In genomic region chr1:86687595-86687994, GRCh38 we compare ENCODE assay signal across 11 cellular contexts. TPM values are rescaled to one million over a fixed set of nuclear protein-coding genes. Genes with fewer than 3 reads are reported as not detected.
DNase-seq lines count a peak whose midpoint lies in the region; ATAC-seq, FAIRE-seq and TF ChIP-seq lines count a peak whose summit lies in the region.
"Had no signal": no experiment of that assay in that cellular context is flagged by ENCODE, and none has a peak within 500 bp of the region (broad histone marks: within the 10 kb centered on the region; RNA-seq: fewer than 3 reads in every experiment).

No MANE protein-coding gene starts in this region.

- H3K36me3 Mint-ChIP-seq in nephron (ENCODE audit: low read depth), result no peaks in the 10 kb centered on the region
- H3K36me3 Mint-ChIP-seq in activated naive CD8-positive, alpha-beta T cell treated with anti-CD3 and anti-CD28 coated beads, Interleukin-2, amount 50 U/mL, for 24 hours (ENCODE audit: low read depth), result no peaks in the 10 kb centered on the region

- H3K27me3 Mint-ChIP-seq in nephron (ENCODE audit: low read depth), result no peaks in the 10 kb centered on the region
- no peaks in the 10 kb centered on the region for H3K27me3 Mint-ChIP-seq in activated naive CD8-positive, alpha-beta T cell treated with anti-CD3 and anti-CD28 coated beads, Interleukin-2, amount 50 U/mL, for 24 hours
- H3K27me3 Mint-ChIP-seq: activated T-cell treated with anti-CD3 and anti-CD28 coated beads, Interleukin-2, amount 50 U/mL, for 24 hours had no signal

- DNase-seq in NCI-H1092 treated with DMSO at 0.1 percent for 48 hours (lab: John Stamatoyannopoulos, UW) (peak; percentile 3), NCI-H1092 (lab: John Stamatoyannopoulos, UW) (no peak), MM.1S (no peak), bronchial epithelial cell (ENCODE audit: low read depth) (peak; percentile 52), T-helper 2 cell (no peak)
- no peak for DNase-seq in activated naive CD8-positive, alpha-beta T cell treated with anti-CD3 and anti-CD28 coated beads, Interleukin-2, amount 50 U/mL, for 24 hours
- DNase-seq: activated T-cell treated with anti-CD3 and anti-CD28 coated beads, Interleukin-2, amount 50 U/mL, for 24 hours; endodermal cell had no signal

- H3K36me3 ChIP-seq in MM.1S (replicated peaks; ENCODE audit: insufficient read depth, low read length) (no peaks in the 10 kb centered on the region), bronchial epithelial cell (ENCODE audit: control insufficient read depth, insufficient read depth, low read length) (no peaks in the 10 kb centered on the region)

- TF ChIP-seq CTCF in MM.1S (IDR thresholded peaks at IDR 0.05; ENCODE audit: low read length) (0 out of 2 replicates have a peak, but pooled peaks have one; percentile 8), bronchial epithelial cell (IDR thresholded peaks at IDR 0.05; ENCODE audit: insufficient read depth, low read length, severe bottlenecking) (no peak), nephron (IDR thresholded peaks at IDR 0.05; ENCODE audit: unreplicated experiment in 3 of 3) (peak in 2 of 3 experiments; percentile 10 to 41)

- no peak for ATAC-seq in activated naive CD8-positive, alpha-beta T cell treated with anti-CD3 and anti-CD28 coated beads, Interleukin-2, amount 50 U/mL, for 24 hours
- no peak for ATAC-seq in GM19395 (IDR thresholded peaks at IDR 0.05; ENCODE audit: unreplicated experiment)

- H3K4me3 Mint-ChIP-seq in nephron, result no peak overlapping the region
- no peak overlapping the region for H3K4me3 Mint-ChIP-seq in activated naive CD8-positive, alpha-beta T cell treated with anti-CD3 and anti-CD28 coated beads, Interleukin-2, amount 50 U/mL, for 24 hours
- H3K4me3 Mint-ChIP-seq: activated T-cell treated with anti-CD3 and anti-CD28 coated beads, Interleukin-2, amount 50 U/mL, for 24 hours; endodermal cell had no signal

- H3K27ac ChIP-seq in MM.1S (ENCODE audit: low read length), result no peak overlapping the region

- no peak overlapping the region for H3K4me2 ChIP-seq in MM.1S (ENCODE audit: low read depth, low read length)

- H3K9me3 Mint-ChIP-seq in nephron, result no peaks in the 10 kb centered on the region
- no peaks in the 10 kb centered on the region for H3K9me3 Mint-ChIP-seq in activated naive CD8-positive, alpha-beta T cell treated with anti-CD3 and anti-CD28 coated beads, Interleukin-2, amount 50 U/mL, for 24 hours
- H3K9me3 Mint-ChIP-seq: activated T-cell treated with anti-CD3 and anti-CD28 coated beads, Interleukin-2, amount 50 U/mL, for 24 hours; endodermal cell had no signal

- no peak overlapping the region for H3K9ac ChIP-seq in MM.1S (ENCODE audit: low read length)

- H3K9me2 ChIP-seq in MM.1S (replicated peaks; ENCODE audit: insufficient read depth, low read length), result no peaks in the 10 kb centered on the region

- no peak overlapping the region for H3K27ac Mint-ChIP-seq in nephron
- no peak overlapping the region for H3K27ac Mint-ChIP-seq in activated naive CD8-positive, alpha-beta T cell treated with anti-CD3 and anti-CD28 coated beads, Interleukin-2, amount 50 U/mL, for 24 hours
- H3K27ac Mint-ChIP-seq: activated T-cell treated with anti-CD3 and anti-CD28 coated beads, Interleukin-2, amount 50 U/mL, for 24 hours; endodermal cell had no signal

- H3K4me3 ChIP-seq in MM.1S (ENCODE audit: low read length), result no peak overlapping the region
- H3K4me3 ChIP-seq in bronchial epithelial cell (ENCODE audit: low read depth, low read length), result no peak overlapping the region

- no peaks in the 10 kb centered on the region for H3K4me1 Mint-ChIP-seq in nephron
- H3K4me1 Mint-ChIP-seq in activated naive CD8-positive, alpha-beta T cell treated with anti-CD3 and anti-CD28 coated beads, Interleukin-2, amount 50 U/mL, for 24 hours, result no peaks in the 10 kb centered on the region
- H3K4me1 Mint-ChIP-seq: endodermal cell had no signal

- H3K9me3 ChIP-seq in MM.1S (replicated peaks; ENCODE audit: insufficient read depth, low read length), result no peaks in the 10 kb centered on the region

- no peaks in the 10 kb centered on the region for H3K27me3 ChIP-seq in MM.1S (replicated peaks; ENCODE audit: insufficient read depth, low read length)
- H3K27me3 ChIP-seq in bronchial epithelial cell (ENCODE audit: control insufficient read depth, insufficient read depth, low read length), result no peaks in the 10 kb centered on the region

- no peaks in the 10 kb centered on the region for H3K4me1 ChIP-seq in MM.1S (ENCODE audit: low read length)

- no peaks in the 10 kb centered on the region for H4K20me1 ChIP-seq in MM.1S (ENCODE audit: insufficient read depth, low read length)

- FAIRE-seq in bronchial epithelial cell (lab: Jason Lieb, UNC), result no peak
- FAIRE-seq: GM18507 had no signal

- H3K79me2 ChIP-seq in MM.1S (ENCODE audit: low read length), result no peaks in the 10 kb centered on the region

- no peak overlapping the region for H2AFZ ChIP-seq in MM.1S (ENCODE audit: low read length)

- H3F3A ChIP-seq in MM.1S (ENCODE audit: insufficient read depth, low read length), result no peaks in the 10 kb centered on the region

RNA-seq across cellular contexts. Expression of gene SH3GLB1, which starts 16.8 kb away (rescaled TPM):
- 21.3 and 31.2 TPM in 2 replicates for total RNA-seq in bronchial epithelial cell

Comparison
In these comparisons a context has a peak if more than half of its experiments do, and no peak if none do; other contexts are left out.
1. DNase-seq: peak in NCI-H1092 treated with DMSO at 0.1 percent for 48 hours (single experiment) and bronchial epithelial cell (single experiment); none in NCI-H1092 (single experiment), MM.1S (single experiment), activated naive CD8-positive, alpha-beta T cell treated with anti-CD3 and anti-CD28 coated beads, Interleukin-2, amount 50 U/mL, for 24 hours (single experiment) and T-helper 2 cell (0 of 5).